ENCODE assay signal across 21 cellular contexts in genomic region chr9:5429873-5430564, GRCh38. TPM values are rescaled to one million over a fixed set of nuclear protein-coding genes. Genes with fewer than 3 reads are reported as not detected.
"Had no signal": no experiment of that assay in that cellular context is flagged by ENCODE, and none has a peak within 500 bp of the region (broad histone marks: within the 10 kb centered on the region; RNA-seq: fewer than 3 reads in every experiment).

No MANE protein-coding gene starts in this region.

- DNase-seq: activated B cell treated with CpG ODN at 0.5 μM for 24 hours; activated CD4-positive, alpha-beta T cell treated with anti-CD3 and anti-CD28 coated beads for 36 hours; activated CD4-positive, alpha-beta T cell treated with anti-CD3 and anti-CD28 coated beads, Interleukin-2, amount 50 U/mL, for 4 hours; activated CD8-positive, alpha-beta memory T cell treated with anti-CD3 and anti-CD28 coated beads for 24 hours; activated CD8-positive, alpha-beta memory T cell treated with anti-CD3 and anti-CD28 coated beads, Interleukin-2, amount 50 U/mL, for 4 hours; activated naive CD4-positive, alpha-beta T cell treated with anti-CD3 and anti-CD28 coated beads for 36 hours; activated T-cell treated with anti-CD3 and anti-CD28 coated beads, Interleukin-2, amount 50 U/mL, for 4 hours; effector CD8-positive, alpha-beta T cell; foreskin keratinocyte; left cardiac atrium; retina; sigmoid colon; stimulated activated CD4-positive, alpha-beta T cell treated with anti-CD3 and anti-CD28 coated beads, Interleukin-15, amount 100 ng/mL, for 24 hours; stimulated activated naive B cell treated with anti-CD40 and anti-IgM and Interleukin-4, amounts not matched to agents 10 μg/mL and 1 μg/mL and 100 μg/mL, for 72 hours; T-cell; T-helper 9 cell; upper lobe of left lung had no signal

- H3K9me3 Mint-ChIP-seq: activated B cell treated with CpG ODN at 0.5 μM for 24 hours; activated naive CD4-positive, alpha-beta T cell treated with anti-CD3 and anti-CD28 coated beads for 36 hours; activated T-cell treated with anti-CD3 and anti-CD28 coated beads, Interleukin-2, amount 50 U/mL, for 4 hours; memory B cell; stimulated activated naive B cell treated with anti-CD40 and anti-IgM and Interleukin-4, amounts not matched to agents 10 μg/mL and 1 μg/mL and 100 μg/mL, for 72 hours; T-cell had no signal

- H3K4me3 ChIP-seq: hepatocyte, sigmoid colon, smooth muscle cell, upper lobe of left lung had no signal

- H3K27ac Mint-ChIP-seq: activated B cell treated with CpG ODN at 0.5 μM for 24 hours; activated CD4-positive, alpha-beta T cell treated with anti-CD3 and anti-CD28 coated beads for 36 hours; activated naive CD4-positive, alpha-beta T cell treated with anti-CD3 and anti-CD28 coated beads for 36 hours; dendritic cell treated with granulocyte-macrophage colony-stimulating factor and Interleukin-4, amounts not matched to agents 40 ng/mL and 50 ng/mL, for 4 days; memory B cell; T-cell had no signal

- H3K27ac ChIP-seq: foreskin keratinocyte, hepatocyte, sigmoid colon, upper lobe of left lung had no signal

- H3K27me3 ChIP-seq: foreskin keratinocyte, hepatocyte, sigmoid colon, upper lobe of left lung had no signal

- H3K4me1 ChIP-seq: foreskin keratinocyte, sigmoid colon, upper lobe of left lung had no signal

- H3K9me3 ChIP-seq: sigmoid colon, upper lobe of left lung had no signal

- ATAC-seq: activated CD4-positive, alpha-beta T cell treated with anti-CD3 and anti-CD28 coated beads for 36 hours; activated T-cell treated with anti-CD3 and anti-CD28 coated beads, Interleukin-2, amount 50 U/mL, for 4 hours; left cardiac atrium; stimulated activated naive B cell treated with anti-CD40 and anti-IgM and Interleukin-4, amounts not matched to agents 10 μg/mL and 1 μg/mL and 100 μg/mL, for 72 hours; T-cell had no signal

- H3K4me3 Mint-ChIP-seq: activated B cell treated with CpG ODN at 0.5 μM for 24 hours; activated CD4-positive, alpha-beta T cell treated with anti-CD3 and anti-CD28 coated beads for 36 hours; activated naive CD4-positive, alpha-beta T cell treated with anti-CD3 and anti-CD28 coated beads for 36 hours; activated T-cell treated with anti-CD3 and anti-CD28 coated beads, Interleukin-2, amount 50 U/mL, for 4 hours; dendritic cell treated with granulocyte-macrophage colony-stimulating factor and Interleukin-4, amounts not matched to agents 40 ng/mL and 50 ng/mL, for 4 days; memory B cell; stimulated activated naive B cell treated with anti-CD40 and anti-IgM and Interleukin-4, amounts not matched to agents 10 μg/mL and 1 μg/mL and 100 μg/mL, for 72 hours; T-cell had no signal

RNA-seq across cellular contexts. Expression of gene CD274, which starts 20.3 kb away (rescaled TPM):
- polyA plus RNA-seq: hepatocyte had no signal
